In the genomic region with DNA sequence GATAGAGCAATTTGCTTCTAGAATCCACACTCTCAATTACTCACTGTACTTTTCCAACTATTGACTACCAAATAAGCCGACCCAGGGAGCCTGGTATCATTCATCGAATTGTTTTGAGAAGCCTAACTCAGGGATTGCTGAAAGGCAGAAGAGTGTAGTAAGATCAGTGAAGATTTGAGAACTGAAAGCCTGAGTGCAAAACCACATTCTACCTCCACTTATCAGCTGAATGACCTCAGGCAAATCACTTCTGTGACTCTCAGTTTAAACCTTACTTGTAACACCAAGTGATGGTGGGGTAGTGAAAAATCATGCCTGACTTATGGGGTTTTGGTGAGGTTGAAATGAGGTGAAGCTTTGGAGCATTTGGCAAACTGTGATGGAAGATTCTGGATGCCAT, we compare ENCODE assay signal across 9 cellular contexts.
DNase-seq lines count a peak whose midpoint lies in the region; ATAC-seq and TF ChIP-seq lines count a peak whose summit lies in the region.
"Had no signal": no experiment of that assay in that cellular context is flagged by ENCODE, and none has a peak within 500 bp of the region (broad histone marks: within the 10 kb centered on the region; RNA-seq: fewer than 3 reads in every experiment).

No MANE protein-coding gene starts in this region.

- no peak for TF ChIP-seq CTCF in SU-DHL-6 (IDR thresholded peaks at IDR 0.05; ENCODE audit: insufficient read depth, low read length, poor library complexity, severe bottlenecking)

- no peaks in the 10 kb centered on the region for H3K9me2 ChIP-seq in SU-DHL-6 (replicated peaks; ENCODE audit: insufficient read depth, low read length)

- H3K27ac Mint-ChIP-seq in activated CD8-positive, alpha-beta memory T cell treated with anti-CD3 and anti-CD28 coated beads, Interleukin-2, amount 10 ng/mL, durations not matched to agents 7 days and 5 days = peak overlapping the region; percentile 22

- no peaks in the 10 kb centered on the region for H3K36me3 Mint-ChIP-seq in activated CD8-positive, alpha-beta memory T cell treated with anti-CD3 and anti-CD28 coated beads, Interleukin-2, amount 10 ng/mL, durations not matched to agents 7 days and 5 days

- H4K20me1 ChIP-seq in SU-DHL-6 (ENCODE audit: low read depth, low read length) = no peaks in the 10 kb centered on the region

- H3K9me3 Mint-ChIP-seq in activated CD8-positive, alpha-beta memory T cell treated with anti-CD3 and anti-CD28 coated beads, Interleukin-2, amount 10 ng/mL, durations not matched to agents 7 days and 5 days (ENCODE audit: low read depth) = no peaks in the 10 kb centered on the region

- no peaks in the 10 kb centered on the region for H3K9me3 ChIP-seq in SU-DHL-6 (ENCODE audit: insufficient read depth, low read length)

- no peaks in the 10 kb centered on the region for H3F3A ChIP-seq in SU-DHL-6 (ENCODE audit: insufficient read depth)

- no peaks in the 10 kb centered on the region for H3K27me3 ChIP-seq in SU-DHL-6 (ENCODE audit: low read length)

- CTCF ChIA-PET in activated CD8-positive, alpha-beta memory T cell treated with anti-CD3 and anti-CD28 coated beads, Interleukin-2, amount 10 ng/mL, durations not matched to agents 7 days and 5 days (lab: Charles Lee) = interaction anchor here (0.6 to 0.9 kb wide), 2 partner anchors 77 to 249 kb away, joined by 3 read pairs; no protein-coding TSS in a partner anchor

- H3K4me1 Mint-ChIP-seq in activated CD8-positive, alpha-beta memory T cell treated with anti-CD3 and anti-CD28 coated beads, Interleukin-2, amount 10 ng/mL, durations not matched to agents 7 days and 5 days = peaks cover 54% of the 10 kb centered on the region

- intact Hi-C loops in Right ventricle myocardium superior (cut with DNase I) = no loop called here

- H3K36me3 ChIP-seq in SU-DHL-6 (ENCODE audit: low read length) = no peaks in the 10 kb centered on the region

- H3K27ac ChIP-seq in SU-DHL-6 (ENCODE audit: low read depth, low read length) (no peak overlapping the region), substantia nigra (ENCODE audit: low read depth, low read length, poor library complexity, severe bottlenecking) (peak overlapping the region; percentile 99)

- peak; percentile 34 for ATAC-seq in activated CD8-positive, alpha-beta memory T cell treated with anti-CD3 and anti-CD28 coated beads, Interleukin-2, amount 10 ng/mL, durations not matched to agents 7 days and 5 days
- ATAC-seq in HG02943 (IDR thresholded peaks at IDR 0.05; ENCODE audit: low read depth, unreplicated experiment) (peak; percentile 71), esophagus mucosa (no peak), Right ventricle myocardium superior (ENCODE audit: poor library complexity) (no peak)

- H3K4me2 ChIP-seq in SU-DHL-6 (ENCODE audit: low read depth, low read length, poor library complexity, severe bottlenecking) = peak overlapping the region; percentile 37

- no peak overlapping the region for H2AFZ ChIP-seq in SU-DHL-6 (ENCODE audit: low read depth, low read length, severe bottlenecking)

- H3K79me2 ChIP-seq in SU-DHL-6 (ENCODE audit: insufficient read depth, low read length) = no peaks in the 10 kb centered on the region

- H3K4me3 ChIP-seq in SU-DHL-6 (ENCODE audit: insufficient read depth, low read length, poor library complexity, severe bottlenecking) = no peak overlapping the region

- no peak for DNase-seq in activated CD8-positive, alpha-beta memory T cell treated with anti-CD3 and anti-CD28 coated beads, Interleukin-2, amount 10 ng/mL, durations not matched to agents 7 days and 5 days
- DNase-seq in activated CD8-positive, alpha-beta memory T cell treated with anti-CD3 and anti-CD28 coated beads, Interleukin-2, amount 50 U/mL, for 48 hours = no peak
- no peak for DNase-seq in substantia nigra (lab: John Stamatoyannopoulos, UW)
- no peak for DNase-seq in Right ventricle myocardium superior
- no peak for DNase-seq in cerebellum (ENCODE audit: low spot score)
- DNase-seq: NCI-H2171 had no signal

- H3K4me3 Mint-ChIP-seq in activated CD8-positive, alpha-beta memory T cell treated with anti-CD3 and anti-CD28 coated beads, Interleukin-2, amount 10 ng/mL, durations not matched to agents 7 days and 5 days = peak overlapping the region; percentile 6

- H3K9ac ChIP-seq in SU-DHL-6 (ENCODE audit: low read length) = no peak overlapping the region

- H3K27me3 Mint-ChIP-seq in activated CD8-positive, alpha-beta memory T cell treated with anti-CD3 and anti-CD28 coated beads, Interleukin-2, amount 10 ng/mL, durations not matched to agents 7 days and 5 days = no peaks in the 10 kb centered on the region

Comparison
In these comparisons a context has a peak if more than half of its experiments do, and no peak if none do; other contexts are left out.
1. ATAC-seq: peak in activated CD8-positive, alpha-beta memory T cell treated with anti-CD3 and anti-CD28 coated beads, Interleukin-2, amount 10 ng/mL, durations not matched to agents 7 days and 5 days (single experiment) and HG02943 (single experiment); none in esophagus mucosa (single experiment) and Right ventricle myocardium superior (single experiment).